Comparison of ENCODE assay signal across 8 cellular contexts in the genomic region with DNA sequence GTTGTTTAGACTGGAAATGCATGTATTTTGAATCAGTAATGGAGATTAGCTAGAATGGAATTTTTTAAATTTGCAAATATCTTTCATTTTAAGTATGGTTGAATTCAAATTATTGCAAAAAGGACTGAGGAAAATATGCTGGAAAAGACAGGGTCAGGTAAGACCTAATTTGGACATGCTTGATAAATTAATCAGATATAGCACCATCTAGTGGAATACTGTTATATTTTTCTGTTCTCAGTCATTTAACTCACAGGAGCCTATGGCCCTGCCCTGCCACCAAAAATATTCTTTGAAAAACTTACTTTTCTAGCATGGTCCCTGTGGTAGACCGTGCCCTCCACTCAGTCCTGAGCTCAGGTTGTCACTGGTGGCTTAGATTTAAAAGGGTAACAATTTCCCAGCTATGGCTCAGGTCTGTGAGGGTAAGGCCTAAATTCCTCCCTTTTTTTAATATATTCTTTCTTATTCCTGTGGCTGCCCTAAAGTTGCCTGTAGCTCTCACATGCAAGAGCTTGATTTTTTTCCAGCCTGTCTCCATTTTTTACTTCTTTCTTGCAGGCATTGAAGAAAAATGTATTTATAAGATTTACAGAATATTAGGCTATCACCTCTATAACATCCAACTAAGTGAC.
DNase-seq lines count a peak whose midpoint lies in the region; ATAC-seq lines count a peak whose summit lies in the region.

No MANE protein-coding gene starts in this region.

- H3K9ac ChIP-seq in iPS-18a (ENCODE audit: low read length), result peak overlapping the region; percentile 11

- H3K36me3 ChIP-seq in iPS-18a (ENCODE audit: control insufficient read depth, low read depth, low read length), result no peaks in the 10 kb centered on the region

- DNase-seq in CD1c-positive myeloid dendritic cell (ENCODE audit: extremely low spot score), result peak; percentile 57
- DNase-seq in NCI-H345 treated with DMSO at 0.1 percent for 48 hours (lab: John Stamatoyannopoulos, UW; ENCODE audit: unreplicated experiment), result peak; percentile 45
- peak; percentile 62 for DNase-seq in amniotic stem cell (lab: John Stamatoyannopoulos, UW)
- no peak for DNase-seq in stimulated activated naive CD8-positive, alpha-beta T cell treated with anti-CD3 and anti-CD28 coated beads, Interleukin-15, Interleukin-2, amounts not matched to agents 100 U/mL and 50 U/mL, for 24 hours

- no peak overlapping the region for H3K4me3 ChIP-seq in iPS-18a (ENCODE audit: low read length)

- ATAC-seq in GM18861 (IDR thresholded peaks at IDR 0.05; ENCODE audit: unreplicated experiment) (peak; percentile 84), HG03159 (IDR thresholded peaks at IDR 0.05; ENCODE audit: unreplicated experiment) (peak; percentile 66), HG02970 (IDR thresholded peaks at IDR 0.05; ENCODE audit: low FRiP score, unreplicated experiment) (no peak)
- ATAC-seq in stimulated activated naive CD8-positive, alpha-beta T cell treated with anti-CD3 and anti-CD28 coated beads, Interleukin-15, Interleukin-2, amounts not matched to agents 100 U/mL and 50 U/mL, for 24 hours, result peak; percentile 43

- H3K9me3 ChIP-seq in iPS-18a (ENCODE audit: control insufficient read depth, low read depth, low read length), result no peaks in the 10 kb centered on the region

- peaks cover 37% of the 10 kb centered on the region for H3K4me1 ChIP-seq in iPS-18a (ENCODE audit: control insufficient read depth, low read depth, low read length)

- no peaks in the 10 kb centered on the region for H3K27me3 ChIP-seq in iPS-18a (ENCODE audit: control insufficient read depth, insufficient read depth, low read length)

- no peak overlapping the region for H3K27ac ChIP-seq in iPS-18a (ENCODE audit: low read length)
